8 cellular contexts compared by ENCODE assay signal in genomic region chr9:98993570-98993945, GRCh38. TPM values are rescaled to one million over a fixed set of nuclear protein-coding genes. Genes with fewer than 3 reads are reported as not detected.
DNase-seq lines count a peak whose midpoint lies in the region; ATAC-seq, FAIRE-seq and TF ChIP-seq lines count a peak whose summit lies in the region.

No MANE protein-coding gene starts in this region.

- TF ChIP-seq CTCF in right lobe of liver (IDR thresholded peaks at IDR 0.05) (no peak), HepG2 (CRISPR knock-in tag; IDR thresholded peaks at IDR 0.05) (no peak), GM23338 (conservative IDR thresholded peaks at IDR 0.05; ENCODE audit: low read depth in 2 of 2) (no peak)

- TF ChIP-seq POLR2A in right lobe of liver (IDR thresholded peaks at IDR 0.05): no peak
- TF ChIP-seq POLR2A in HepG2 (IDR thresholded peaks at IDR 0.05; ENCODE audit: insufficient read depth in 1 of 2, low read depth in 2 of 2, low read length in 2 of 2): no peak

- H3K4me3 ChIP-seq in right lobe of liver (no peak overlapping the region), HepG2 (replicated peaks in 1 of 3; ENCODE audit: insufficient read depth in 1 of 3, low read depth in 2 of 3, low read length in 3 of 3) (no peak overlapping the region), GM23338 (no peak overlapping the region)

- H3K79me2 ChIP-seq in HepG2 (ENCODE audit: insufficient read depth, low read length) (no peaks in the 10 kb centered on the region), GM23338 (replicated peaks; ENCODE audit: insufficient read depth) (no peaks in the 10 kb centered on the region)

- H3K27ac ChIP-seq in right lobe of liver (no peak overlapping the region), HepG2 (ENCODE audit: extremely low read length, insufficient read depth, low read length) (no peak overlapping the region), GM23338 (ENCODE audit: low read depth) (no peak overlapping the region)

- POLR2A ChIA-PET in HepG2 (lab: Yijun Ruan, JAX): no interaction called here

- CTCF ChIA-PET in HepG2 (lab: Yijun Ruan, JAX; ENCODE audit: low intra/inter-chr PET ratio, low total read pairs): no interaction called here

- peaks cover 4% of the 10 kb centered on the region; the same call in 1 of the 2 replicates for H3K9me2 ChIP-seq in GM23338 (ENCODE audit: insufficient read depth)

- H3K27me3 Mint-ChIP-seq in stimulated activated naive CD8-positive, alpha-beta T cell treated with anti-CD3 and anti-CD28 coated beads, Interleukin-15, amount 100 ng/mL, for 72 hours: peaks cover 12% of the 10 kb centered on the region
- peaks cover 11% of the 10 kb centered on the region for H3K27me3 Mint-ChIP-seq in GM23338 (ENCODE audit: insufficient read depth, low read depth, poor library complexity)

- peaks cover 11% of the 10 kb centered on the region for H3K36me3 Mint-ChIP-seq in GM23338 (ENCODE audit: low read depth)

- H3K4me3 Mint-ChIP-seq in stimulated activated naive CD8-positive, alpha-beta T cell treated with anti-CD3 and anti-CD28 coated beads, Interleukin-15, amount 100 ng/mL, for 72 hours: no peak overlapping the region
- H3K4me3 Mint-ChIP-seq in GM23338: no peak overlapping the region

- no TSS peak for BruUV-seq in HepG2 (replicated peaks; lab: Mats Ljungman, UMichigan)

- no peaks in the 10 kb centered on the region for H4K20me1 ChIP-seq in HepG2 (ENCODE audit: insufficient read depth, low read length)
- no peaks in the 10 kb centered on the region for H4K20me1 ChIP-seq in GM23338 (replicated peaks; ENCODE audit: insufficient read depth)

- no peaks in the 10 kb centered on the region for H3K27me3 ChIP-seq in right lobe of liver
- H3K27me3 ChIP-seq in HepG2 (ENCODE audit: control insufficient read depth in 1 of 2, insufficient read depth in 2 of 2, low read length in 2 of 2): peaks cover 0 to 9% of the 10 kb centered on the region in 2 experiments; a peak in 1 of 5 replicates
- no peaks in the 10 kb centered on the region for H3K27me3 ChIP-seq in GM23338 (ENCODE audit: insufficient read depth)

- intact Hi-C loops in right lobe of liver (cut with DNase I): loop anchor here (10.0 kb wide), 2 partner anchors 129 to 139 kb away; no protein-coding TSS in a partner anchor
- intact Hi-C loops in HepG2 (cut with micrococcal nuclease; ENCODE audit: unreplicated experiment): no loop called here

- no peaks in the 10 kb centered on the region for H3K9me3 Mint-ChIP-seq in stimulated activated naive CD8-positive, alpha-beta T cell treated with anti-CD3 and anti-CD28 coated beads, Interleukin-15, amount 100 ng/mL, for 72 hours
- H3K9me3 Mint-ChIP-seq in GM23338: peaks cover 34% of the 10 kb centered on the region

- peaks cover 0 to 2% (median under 1%) of the 10 kb centered on the region in 4 donors for H3K4me1 ChIP-seq in right lobe of liver
- H3K4me1 ChIP-seq in HepG2 (ENCODE audit: insufficient read depth, low read length): no peaks in the 10 kb centered on the region
- no peaks in the 10 kb centered on the region for H3K4me1 ChIP-seq in GM23338 (ENCODE audit: insufficient read depth)

- no peaks in the 10 kb centered on the region for H3F3A ChIP-seq in GM23338 (replicated peaks; ENCODE audit: low read depth)

- DNase-seq in right lobe of liver: peak in 1 of 3 donors; percentile 44
- DNase-seq in HepG2 (ENCODE audit: low spot score): no peak
- DNase-seq in HK-2 (ENCODE audit: unreplicated experiment): peak; percentile 58
- peak; percentile 64 for DNase-seq in globus pallidus (ENCODE audit: low spot score)
- peak in 1 of 2 donors; percentile 32 for DNase-seq in stimulated activated naive CD8-positive, alpha-beta T cell treated with anti-CD3 and anti-CD28 coated beads, Interleukin-15, amount 100 ng/mL, for 72 hours
- no peak for DNase-seq in GM23338 (ENCODE audit: low spot score)
- DNase-seq in cerebellar cortex (ENCODE audit: low spot score): no peak
- DNase-seq in NCI-H1694 treated with DMSO at 0.1 percent for 48 hours (lab: John Stamatoyannopoulos, UW): no peak

- H3K4me2 ChIP-seq in HepG2 (ENCODE audit: low read depth, low read length) (no peak overlapping the region), GM23338 (no peak overlapping the region)

- peaks cover 22% of the 10 kb centered on the region for H3K4me1 Mint-ChIP-seq in stimulated activated naive CD8-positive, alpha-beta T cell treated with anti-CD3 and anti-CD28 coated beads, Interleukin-15, amount 100 ng/mL, for 72 hours
- peaks cover 6% of the 10 kb centered on the region for H3K4me1 Mint-ChIP-seq in GM23338

- no peaks in the 10 kb centered on the region for H3K36me3 ChIP-seq in right lobe of liver
- H3K36me3 ChIP-seq in HepG2 (replicated peaks in 1 of 2; ENCODE audit: control insufficient read depth in 1 of 2, insufficient read depth in 2 of 2, low read length in 2 of 2): no peaks in the 10 kb centered on the region
- H3K36me3 ChIP-seq in GM23338 (ENCODE audit: insufficient read depth): no peaks in the 10 kb centered on the region

- in situ Hi-C loops in HepG2 (cut with HindIII; ENCODE audit: extremely low pct_ligation_motif_present, low pct_unique_long_range_greater_than_20kb): no loop called here

- no peak overlapping the region for H3K9ac ChIP-seq in HepG2 (ENCODE audit: insufficient read depth, low read depth, low read length)

- TF ChIP-seq EP300 in HepG2 (IDR thresholded peaks at IDR 0.05; ENCODE audit: low read depth in 2 of 2, low read length in 2 of 2): no peak
- TF ChIP-seq EP300 in HepG2 (CRISPR knock-in tag; IDR thresholded peaks at IDR 0.05; ENCODE audit: borderline replicate concordance): no peak

- H2AFZ ChIP-seq in HepG2 (ENCODE audit: low read length): no peak overlapping the region
- H2AFZ ChIP-seq in GM23338: no peak overlapping the region

- WGBS in right lobe of liver (ENCODE audit: insufficient coverage, low coverage, low lambda C conversion rate, missing lambda C conversion rate): 47% methylated on average over 6 of the region's 6 CpGs
- WGBS in HepG2 (ENCODE audit: low lambda C conversion rate): 46% methylated on average over 6 of the region's 6 CpGs

- H3K9me3 ChIP-seq in right lobe of liver (no peaks in the 10 kb centered on the region), HepG2 (ENCODE audit: low read length) (no peaks in the 10 kb centered on the region)

- no peak for FAIRE-seq in HepG2 (lab: Jason Lieb, UNC)

- peak; percentile 39 to 76 (median 64) for ATAC-seq in right lobe of liver
- ATAC-seq in HepG2: no peak
- ATAC-seq in stimulated activated naive CD8-positive, alpha-beta T cell treated with anti-CD3 and anti-CD28 coated beads, Interleukin-15, amount 100 ng/mL, for 72 hours: peak; percentile 82
- no peak for ATAC-seq in GM23338

- no peak for TF ChIP-seq RAD21 in HepG2 (CRISPR knock-in tag; IDR thresholded peaks at IDR 0.05)

- peak overlapping the region in 1 of 2 donors; percentile 82 for H3K27ac Mint-ChIP-seq in stimulated activated naive CD8-positive, alpha-beta T cell treated with anti-CD3 and anti-CD28 coated beads, Interleukin-15, amount 100 ng/mL, for 72 hours
- no peak overlapping the region for H3K27ac Mint-ChIP-seq in GM23338

RNA-seq across cellular contexts. Expression of gene COL15A1, which starts 49.9 kb away (rescaled TPM):
- total RNA-seq in right lobe of liver (under 1 TPM in 4 of 6 experiments, not detected in 2; 0.07 to 0.58 (median 0.11) TPM), HepG2 (2016; rRNA removed; fragmentation: Illumina TruSeq; extraction: Trizol) (not detected in 2 replicates)
- not detected in 2 replicates for total RNA-seq in HepG2 (2016; cell fraction: cytosol; rRNA removed; fragmentation: Illumina TruSeq; extraction: Trizol; ENCODE audit: low read depth)
- not detected in 2 replicates for total RNA-seq in HepG2 (2016; cell fraction: insoluble cytoplasmic fraction; rRNA removed; fragmentation: Illumina TruSeq; extraction: Trizol)
- total RNA-seq in HepG2 (2016; cell fraction: membrane; rRNA removed; fragmentation: Illumina TruSeq; extraction: Trizol): not detected in 2 replicates
- not detected in 2 replicates for total RNA-seq in HepG2 (2016; cell fraction: nucleus; rRNA removed; fragmentation: Illumina TruSeq; extraction: Trizol)
- polyA plus RNA-seq in HepG2 (2011; rRNA removed) (not detected in 2 replicates), GM23338 (2016; fragmentation: Nextera tagmentation; extraction: Ambion mirVana) (0.18 TPM in 1 of 2 replicates, not detected in the other)
- not detected in 2 replicates for polyA plus RNA-seq in HepG2 (2011; cell fraction: cytosol; rRNA removed)
- not detected in 2 replicates for polyA plus RNA-seq in HepG2 (2011; cell fraction: nucleus; rRNA removed)
- polyA plus RNA-seq in HepG2 (2012): not detected in 2 replicates
- not detected in 2 replicates for polyA plus RNA-seq in HepG2 (2016; cell fraction: cytosol; fragmentation: Illumina TruSeq; extraction: Trizol; ENCODE audit: low read depth)
- polyA plus RNA-seq in HepG2 (2016; cell fraction: insoluble cytoplasmic fraction; fragmentation: Illumina TruSeq; extraction: Trizol; ENCODE audit: low read depth): not detected in 2 replicates
- polyA plus RNA-seq in HepG2 (2016; cell fraction: membrane; fragmentation: Illumina TruSeq; extraction: Trizol; ENCODE audit: low read depth): not detected in 2 replicates
- not detected in 2 replicates for polyA plus RNA-seq in HepG2 (2016; cell fraction: nucleus; fragmentation: Illumina TruSeq; extraction: Trizol; ENCODE audit: insufficient read depth, low read depth)
- 2.3 TPM in 1 of 2 replicates, not detected in the other for polyA minus RNA-seq in HepG2 (2011; rRNA and poly(A)+ RNA removed; ENCODE audit: low replicate concordance)
- polyA minus RNA-seq in HepG2 (2011; cell fraction: cytosol; rRNA and poly(A)+ RNA removed): not detected in 2 replicates
- not detected in 2 replicates for polyA minus RNA-seq in HepG2 (2011; cell fraction: nucleus; rRNA and poly(A)+ RNA removed)
- 0.17 and 0.50 TPM in 2 replicates for total RNA-seq in GM23338 (2014; rRNA removed; shearing (Covaris generic))

Comparison
In these comparisons a context has a peak if more than half of its experiments do, and no peak if none do; other contexts are left out.
1. ATAC-seq: peak in right lobe of liver (4 of 4) and stimulated activated naive CD8-positive, alpha-beta T cell treated with anti-CD3 and anti-CD28 coated beads, Interleukin-15, amount 100 ng/mL, for 72 hours (single experiment); none in HepG2 (single experiment) and GM23338 (single experiment).
2. DNase-seq: peak in HK-2 (single experiment) and globus pallidus (single experiment); none in HepG2 (single experiment), GM23338 (single experiment), cerebellar cortex (single experiment) and NCI-H1694 treated with DMSO at 0.1 percent for 48 hours (single experiment).